Comparison of ENCODE assay signal across 12 cellular contexts in the genomic region with DNA sequence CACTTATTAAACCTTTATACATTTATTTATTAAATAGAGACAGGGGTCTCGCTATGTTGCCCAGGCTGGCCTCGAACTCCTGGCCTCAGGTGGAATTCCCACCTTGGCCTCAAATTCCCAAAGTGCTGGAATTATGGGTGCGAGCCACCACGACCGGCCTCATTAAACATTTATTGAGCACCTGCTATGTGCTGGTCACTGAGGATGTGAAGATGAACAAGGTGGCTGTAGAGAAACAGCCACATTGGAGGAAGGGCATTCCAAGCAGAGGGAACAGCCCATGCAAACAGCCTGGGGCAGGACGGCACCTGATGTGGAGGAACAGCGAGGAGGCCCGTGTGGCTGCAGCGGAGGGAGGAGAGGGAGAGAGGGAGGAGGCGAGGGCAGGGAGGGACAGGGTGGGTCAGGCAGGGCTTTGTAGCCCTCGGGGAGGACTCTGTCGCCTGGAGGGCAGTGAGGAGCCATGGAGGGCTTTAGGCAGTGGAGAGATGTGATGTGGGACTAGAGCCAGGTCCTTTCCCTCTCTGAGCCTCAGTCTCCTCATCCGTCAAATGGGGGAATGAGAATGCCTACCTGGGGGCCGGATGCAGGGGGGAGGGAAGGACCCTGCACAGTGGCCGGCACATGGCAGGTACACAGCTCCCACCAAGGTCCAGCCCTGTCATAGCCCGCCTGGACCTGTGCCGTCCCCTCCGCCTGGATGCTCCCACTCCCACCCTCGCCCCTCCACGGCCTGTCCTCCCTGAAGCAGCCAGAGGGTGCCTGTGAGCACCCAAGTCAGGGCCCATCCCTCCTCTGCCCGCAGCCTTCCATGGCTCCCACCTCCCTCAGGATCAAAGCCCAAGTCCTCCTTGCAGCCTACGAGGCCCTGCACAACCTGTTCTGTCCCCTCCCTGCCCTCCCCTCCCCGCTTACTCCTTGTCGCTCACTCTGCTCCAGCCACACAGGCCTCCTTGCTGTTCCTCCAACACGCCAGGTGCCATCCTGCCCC. TPM values are rescaled to one million over a fixed set of nuclear protein-coding genes. Genes with fewer than 3 reads are reported as not detected.
DNase-seq lines count a peak whose midpoint lies in the region; ATAC-seq and TF ChIP-seq lines count a peak whose summit lies in the region.
"Had no signal": no experiment of that assay in that cellular context is flagged by ENCODE, and none has a peak within 500 bp of the region (broad histone marks: within the 10 kb centered on the region; RNA-seq: fewer than 3 reads in every experiment).

No MANE protein-coding gene starts in this region.

- H3K27me3 ChIP-seq in HCT116 (ENCODE audit: insufficient read depth, low read length) (no peaks in the 10 kb centered on the region), esophagus muscularis mucosa (no peaks in the 10 kb centered on the region), stomach (no peaks in the 10 kb centered on the region)

- TF ChIP-seq RAD21 in HCT116 (IDR thresholded peaks at IDR 0.05; ENCODE audit: low read depth) = no peak

- no peak for TF ChIP-seq EP300 in esophagus muscularis mucosa (IDR thresholded peaks at IDR 0.05)
- TF ChIP-seq EP300 in stomach (IDR thresholded peaks at IDR 0.05) = no peak

- BruUV-seq in HCT116 (replicated peaks; lab: Mats Ljungman, UMichigan) = no TSS peak

- H3K4me3 ChIP-seq in HCT116 (replicated peaks in 1 of 2; ENCODE audit: low read depth in 1 of 2, low read length in 2 of 2) (no peak overlapping the region), esophagus muscularis mucosa (no peak overlapping the region), stomach (no peak overlapping the region)

- no peak overlapping the region for H2AFZ ChIP-seq in HCT116 (ENCODE audit: low read depth, low read length, poor library complexity, severe bottlenecking)

- CTCF ChIA-PET in HCT116 (lab: Charles Lee) (interaction anchor here (0.8 to 1.0 kb wide), 2 partner anchors 35 to 126 kb away, joined by 3 to 4 read pairs; no protein-coding TSS in a partner anchor), RWPE1 (lab: Yijun Ruan, JAX) (interaction anchor here (1.0 to 1.2 kb wide), 2 partner anchors 85 to 88 kb away, joined by 4 to 9 read pairs; no protein-coding TSS in a partner anchor)
- CTCF ChIA-PET in activated CD4-positive, alpha-beta memory T cell treated with anti-CD3 and anti-CD28 coated beads, Interleukin-2, amount 10 ng/mL, durations not matched to agents 7 days and 5 days (lab: Charles Lee) = no interaction called here

- H3K36me3 Mint-ChIP-seq in activated naive CD4-positive, alpha-beta T cell treated with anti-CD3 and anti-CD28 coated beads, Interleukin-2, amount 50 U/mL, for 72 hours = no peaks in the 10 kb centered on the region
- H3K36me3 Mint-ChIP-seq in activated CD4-positive, alpha-beta memory T cell treated with anti-CD3 and anti-CD28 coated beads, Interleukin-2, amount 10 ng/mL, durations not matched to agents 7 days and 5 days (ENCODE audit: low read depth) = no peaks in the 10 kb centered on the region
- H3K36me3 Mint-ChIP-seq: CD4-positive, alpha-beta memory T cell; natural killer cell treated with Interleukin-12 subunit alpha and Interleukin-12 subunit beta and Interleukin-15 and Interleukin-18, amount 100 ng/mL, for 72 hours had no signal

- TF ChIP-seq POLR2A in HCT116 (IDR thresholded peaks at IDR 0.05; ENCODE audit: borderline replicate concordance, extremely low read depth, insufficient read depth, insufficient read length) (no peak), esophagus muscularis mucosa (IDR thresholded peaks at IDR 0.05; ENCODE audit: low read depth) (no peak), stomach (IDR thresholded peaks at IDR 0.05) (no peak)

- H3K27me3 Mint-ChIP-seq in activated CD4-positive, alpha-beta memory T cell treated with anti-CD3 and anti-CD28 coated beads, Interleukin-2, amount 10 ng/mL, durations not matched to agents 7 days and 5 days = no peaks in the 10 kb centered on the region
- H3K27me3 Mint-ChIP-seq: CD4-positive, alpha-beta memory T cell; natural killer cell treated with Interleukin-12 subunit alpha and Interleukin-12 subunit beta and Interleukin-15 and Interleukin-18, amount 100 ng/mL, for 72 hours had no signal

- no peak overlapping the region for H3K27ac Mint-ChIP-seq in activated naive CD4-positive, alpha-beta T cell treated with anti-CD3 and anti-CD28 coated beads, Interleukin-2, amount 50 U/mL, for 72 hours
- H3K27ac Mint-ChIP-seq in activated CD4-positive, alpha-beta memory T cell treated with anti-CD3 and anti-CD28 coated beads, Interleukin-2, amount 10 ng/mL, durations not matched to agents 7 days and 5 days = no peak overlapping the region
- H3K27ac Mint-ChIP-seq: natural killer cell treated with Interleukin-12 subunit alpha and Interleukin-12 subunit beta and Interleukin-15 and Interleukin-18, amount 100 ng/mL, for 72 hours had no signal

- RAD21 ChIA-PET in HCT116 (lab: Charles Lee; ENCODE audit: low non-redundant PET in 1 of 2, low total read pairs in 2 of 2, uncharacterized antibody in 2 of 2, unreplicated experiment in 2 of 2) = no interaction called here

- H3K4me2 ChIP-seq in HCT116 (ENCODE audit: low read length) = peak overlapping the region; percentile 99

- WGBS in esophagus muscularis mucosa = 93% methylated on average over 24 of the region's 25 CpGs
- 80 to 91% (median 90%) methylated on average over 23 to 25 of the region's 25 CpGs for WGBS in stomach, 5 donors

- H3K9me3 ChIP-seq in HCT116 (ENCODE audit: control insufficient read depth in 1 of 2, insufficient read depth in 1 of 2, low read depth in 1 of 2, low read length in 2 of 2) (no peaks in the 10 kb centered on the region), esophagus muscularis mucosa (no peaks in the 10 kb centered on the region), stomach (no peaks in the 10 kb centered on the region)
- H3K9me3 ChIP-seq: psoas muscle had no signal

- H3K79me2 ChIP-seq in HCT116 (ENCODE audit: insufficient read depth, low read length) = no peaks in the 10 kb centered on the region

- TF ChIP-seq CTCF in HCT116 (IDR thresholded peaks at IDR 0.05 in 2 of 3, conservative IDR thresholded peaks at IDR 0.05 in 1 of 3; ENCODE audit: borderline replicate concordance in 1 of 3, insufficient read depth in 1 of 3, low read depth in 2 of 3, low read length in 2 of 3) (no peak), RWPE1 (conservative IDR thresholded peaks at IDR 0.05; ENCODE audit: low read depth) (no peak), esophagus muscularis mucosa (IDR thresholded peaks at IDR 0.05) (no peak), stomach (IDR thresholded peaks at IDR 0.05) (no peak)

- H3K27ac ChIP-seq in HCT116 (ENCODE audit: low read depth, low read length) = peak overlapping the region; percentile 2; the same call in 1 of the 2 replicates
- peak overlapping the region; percentile 100 for H3K27ac ChIP-seq in RWPE1
- peak overlapping the region; percentile 90 to 97 (median 95) for H3K27ac ChIP-seq in esophagus muscularis mucosa (replicated peaks in 1 of 4)
- peak overlapping the region; percentile 84 to 97 (median 87) for H3K27ac ChIP-seq in stomach

- no peaks in the 10 kb centered on the region for H3K9me3 Mint-ChIP-seq in activated naive CD4-positive, alpha-beta T cell treated with anti-CD3 and anti-CD28 coated beads, Interleukin-2, amount 50 U/mL, for 72 hours
- H3K9me3 Mint-ChIP-seq in activated CD4-positive, alpha-beta memory T cell treated with anti-CD3 and anti-CD28 coated beads, Interleukin-2, amount 10 ng/mL, durations not matched to agents 7 days and 5 days = no peaks in the 10 kb centered on the region
- H3K9me3 Mint-ChIP-seq: CD4-positive, alpha-beta memory T cell; natural killer cell treated with Interleukin-12 subunit alpha and Interleukin-12 subunit beta and Interleukin-15 and Interleukin-18, amount 100 ng/mL, for 72 hours had no signal

- ATAC-seq in HCT116 (no peak), HG03175 (IDR thresholded peaks at IDR 0.05; ENCODE audit: unreplicated experiment) (no peak)
- no peak for ATAC-seq in activated naive CD4-positive, alpha-beta T cell treated with anti-CD3 and anti-CD28 coated beads, Interleukin-2, amount 50 U/mL, for 72 hours

- H3K4me3 Mint-ChIP-seq in activated CD4-positive, alpha-beta memory T cell treated with anti-CD3 and anti-CD28 coated beads, Interleukin-2, amount 10 ng/mL, durations not matched to agents 7 days and 5 days = no peak overlapping the region
- H3K4me3 Mint-ChIP-seq: natural killer cell treated with Interleukin-12 subunit alpha and Interleukin-12 subunit beta and Interleukin-15 and Interleukin-18, amount 100 ng/mL, for 72 hours had no signal

- H3K9me2 ChIP-seq in HCT116 (ENCODE audit: insufficient read depth) = no peaks in the 10 kb centered on the region

- H3K4me1 Mint-ChIP-seq in activated CD4-positive, alpha-beta memory T cell treated with anti-CD3 and anti-CD28 coated beads, Interleukin-2, amount 10 ng/mL, durations not matched to agents 7 days and 5 days = peaks cover 2% of the 10 kb centered on the region

- H4K20me1 ChIP-seq in HCT116 (ENCODE audit: insufficient read depth) = no peaks in the 10 kb centered on the region

- H3K4me1 ChIP-seq in HCT116 (ENCODE audit: control insufficient read depth in 1 of 2, insufficient read depth in 2 of 2, low read length in 2 of 2) (peaks cover 3 to 16% of the 10 kb centered on the region in 2 experiments), esophagus muscularis mucosa (peaks cover 27 to 88% (median 74%) of the 10 kb centered on the region in 4 donors), stomach (peaks cover 25 to 75% (median 56%) of the 10 kb centered on the region in 4 donors)

- POLR2A ChIA-PET in HCT116 (lab: Charles Lee) (interaction anchor here (0.6 kb wide), 1 partner anchor 35 kb away, joined by 3 read pairs; no protein-coding TSS in a partner anchor), RWPE1 (lab: Yijun Ruan, JAX; ENCODE audit: low non-redundant PET) (no interaction called here)
- POLR2A ChIA-PET in activated CD4-positive, alpha-beta memory T cell treated with anti-CD3 and anti-CD28 coated beads, Interleukin-2, amount 10 ng/mL, durations not matched to agents 7 days and 5 days (lab: Charles Lee) = no interaction called here

- H3K9ac ChIP-seq in HCT116 (ENCODE audit: low read length) = no peak overlapping the region

- DNase-seq in HCT116 (ENCODE audit: low read depth, low spot score) (no peak), RWPE1 (ENCODE audit: low spot score) (no peak), esophagus muscularis mucosa (ENCODE audit: extremely low spot score) (no peak), stomach (no peak), SIG-M5 treated with dmso at 0.1 percent for 504 hours (lab: John Stamatoyannopoulos, UW; ENCODE audit: unreplicated experiment) (no peak)
- no peak for DNase-seq in activated naive CD4-positive, alpha-beta T cell treated with anti-CD3 and anti-CD28 coated beads, Interleukin-2, amount 50 U/mL, for 72 hours (ENCODE audit: low spot score in 2 of 2)
- DNase-seq in activated CD4-positive, alpha-beta memory T cell treated with anti-CD3 and anti-CD28 coated beads, Interleukin-2, amount 10 ng/mL, durations not matched to agents 7 days and 5 days = no peak
- DNase-seq: NCI-H2081 had no signal

- intact Hi-C loops in HCT116 (cut with micrococcal nuclease) (no loop called here), esophagus muscularis mucosa (cut with DNase I) (no loop called here), stomach (cut with DNase I; ENCODE audit: low total_unique reads) (no loop called here)

- H3K36me3 ChIP-seq in HCT116 (ENCODE audit: control insufficient read depth in 1 of 2, insufficient read depth in 2 of 2, low read length in 2 of 2) (no peaks in the 10 kb centered on the region), esophagus muscularis mucosa (no peaks in the 10 kb centered on the region), stomach (no peaks in the 10 kb centered on the region)

RNA-seq across cellular contexts. Expression of a gene that starts 21.5 kb away (rescaled TPM):
- total RNA-seq in HCT116 (2021; ENCODE audit: unreplicated experiment) = 116 TPM
- 42.8 and 55.4 TPM in 2 replicates for polyA plus RNA-seq in HCT116 (2012)
- 100 to 1,000 TPM; 165 to 297 (median 211) TPM for total RNA-seq in esophagus muscularis mucosa
- 100 to 1,000 TPM in 2 of 5 donors, 10 to 100 TPM in 3; 32.3 to 251 (median 94.2) TPM for total RNA-seq in stomach
- polyA plus RNA-seq in stomach = 10 to 100 TPM; 16.7 to 61.5 (median 34.2) TPM
- total RNA-seq in activated naive CD4-positive, alpha-beta T cell treated with anti-CD3 and anti-CD28 coated beads, Interleukin-2, amount 50 U/mL, for 72 hours = 10 to 100 TPM; 10.4 to 23.1 TPM
- total RNA-seq in activated CD4-positive, alpha-beta memory T cell treated with anti-CD3 and anti-CD28 coated beads, Interleukin-2, amount 10 ng/mL, durations not matched to agents 7 days and 5 days = 10 to 100 TPM; 12.6 to 13.1 TPM

Comparison
In these comparisons a context has a peak if more than half of its experiments do, and no peak if none do; other contexts are left out.
1. H3K27ac ChIP-seq: peak in every context shown above with its lines; median percentile 100 in RWPE1; 95 in esophagus muscularis mucosa; 87 in stomach; 2 in HCT116.